Comparison of ENCODE assay signal across 8 cellular contexts in genomic region chr3:46208167-46208704, GRCh38. TPM values are rescaled to one million over a fixed set of nuclear protein-coding genes. Genes with fewer than 3 reads are reported as not detected.
A peak's percentile ranks its signal among the peaks of the same experiment; 100 is the strongest.
DNase-seq lines count a peak whose midpoint lies in the region; ATAC-seq, FAIRE-seq and TF ChIP-seq lines count a peak whose summit lies in the region.

Gene CCR1 (minus strand): TSS chr3:46208313. CDS start chr3:46204313, 4,000 bp downstream.

- H3K4me1 ChIP-seq in HEK293 (ENCODE audit: control insufficient read depth, insufficient read depth, low read length) (no peaks in the 10 kb centered on the region), OCI-LY3 (ENCODE audit: low read length) (peaks cover 28% of the 10 kb centered on the region), GM12878 (ENCODE audit: control insufficient read depth, insufficient read depth, low read length) (peaks cover 33% of the 10 kb centered on the region)

- peak within 1 kb of the TSS; percentile 50 for H3K4me2 ChIP-seq in OCI-LY3 (ENCODE audit: low read length)
- H3K4me2 ChIP-seq in GM12878 (ENCODE audit: control insufficient read depth, insufficient read depth), result peak within 1 kb of the TSS; percentile 75

- TF ChIP-seq EP300 in GM12878 (IDR thresholded peaks at IDR 0.05; ENCODE audit: borderline replicate concordance in 1 of 2, control insufficient read depth in 1 of 2, low read depth in 2 of 2, low read length in 2 of 2), result peak; percentile 65 to 82; a peak in 3 of 4 replicates

- intact Hi-C loops in GM12878 (cut with micrococcal nuclease; ENCODE audit: unreplicated experiment), result loop anchor here (1.0 to 5.0 kb wide), 6 partner anchors 21 to 616 kb away; partner anchors contain the start of gene LIMD1

- no peaks in the 10 kb centered on the region for H3K36me3 ChIP-seq in HEK293 (ENCODE audit: control insufficient read depth in 2 of 2, insufficient read depth in 1 of 2, low read length in 2 of 2)
- no peaks in the 10 kb centered on the region for H3K36me3 ChIP-seq in OCI-LY3 (replicated peaks; ENCODE audit: low read depth, low read length)
- no peaks in the 10 kb centered on the region for H3K36me3 ChIP-seq in GM12878 (ENCODE audit: control insufficient read depth in 2 of 2, insufficient read depth in 2 of 2, low read length in 1 of 2)

- WGBS in GM12878 (ENCODE audit: insufficient coverage, insufficient replicate concordance, low lambda C conversion rate, missing lambda C conversion rate), result 0% methylated on average over 3 of the region's 3 CpGs

- DNase-seq in GM12878 (ENCODE audit: low read depth, low spot score) (peak; percentile 92), kidney tubule cell (ENCODE audit: low spot score) (peak; percentile 51), DMS153 treated with DMSO at 0.1 percent for 48 hours (lab: John Stamatoyannopoulos, UW; ENCODE audit: unreplicated experiment) (no peak), NCI-H2171 (lab: John Stamatoyannopoulos, UW) (no peak)
- DNase-seq in stimulated activated CD8-positive, alpha-beta memory T cell treated with anti-CD3 and anti-CD28 coated beads, Interleukin-2, amount 100 ng/mL, for 48 hours (ENCODE audit: low read depth in 2 of 2), result peak; percentile 44 to 54

- 0 out of 2 replicates have a peak within 1 kb of the TSS, but pooled peaks have one; percentile 11 for H3K9ac ChIP-seq in OCI-LY3 (ENCODE audit: low read length)
- peak within 1 kb of the TSS; percentile 51 for H3K9ac ChIP-seq in GM12878 (ENCODE audit: control insufficient read depth, insufficient read depth, low read length)

- SMC1A ChIA-PET in GM12878 (lab: Charles Lee; ENCODE audit: uncharacterized antibody, unreplicated experiment), result interaction anchor here (0.8 to 7.8 kb wide), 36 partner anchors 9 to 331 kb away, joined by 3 to 342 read pairs (median 5); partner anchors contain the start of gene CCR5

- no peak for TF ChIP-seq CTCF in HEK293 (tag by site-specific recombination; IDR thresholded peaks at IDR 0.05)
- peak; percentile 92 for TF ChIP-seq CTCF in OCI-LY3 (IDR thresholded peaks at IDR 0.05; ENCODE audit: low read depth, low read length)
- peak; percentile 66 to 86 (median 75) for TF ChIP-seq CTCF in GM12878 (IDR thresholded peaks at IDR 0.05 in 2 of 3, conservative IDR thresholded peaks at IDR 0.05 in 1 of 3; ENCODE audit: control insufficient read depth in 2 of 3, extremely low read depth in 1 of 3, insufficient read depth in 1 of 3, low read depth in 3 of 3, low read length in 3 of 3)

- H3K79me2 ChIP-seq in OCI-LY3 (ENCODE audit: low read length) (no peaks in the 10 kb centered on the region), GM12878 (ENCODE audit: control insufficient read depth, insufficient read depth, low read length) (no peaks in the 10 kb centered on the region; the same call in 1 of the 2 replicates)

- no peak for TF ChIP-seq POLR2A in GM12878 (IDR thresholded peaks at IDR 0.05; ENCODE audit: low read depth, low read length)

- ATAC-seq in GM12878, result peak; percentile 86

- H3K27me3 ChIP-seq in OCI-LY3 (ENCODE audit: low read depth, low read length) (peaks cover 24% of the 10 kb centered on the region), GM12878 (replicated peaks in 1 of 2; ENCODE audit: control insufficient read depth in 2 of 2, insufficient read depth in 2 of 2, low read length in 1 of 2) (no peaks in the 10 kb centered on the region)

- peak; percentile 87 for TF ChIP-seq RAD21 in GM12878 (IDR thresholded peaks at IDR 0.05; ENCODE audit: insufficient read depth, low read depth, low read length)

- CTCF ChIA-PET in HEK293 (lab: Yijun Ruan, JAX) (interaction anchor here (0.6 to 2.8 kb wide), 16 partner anchors 8 to 837 kb away, joined by 3 to 24 read pairs (median 4); no protein-coding TSS in a partner anchor), GM12878 (lab: Yijun Ruan, JAX) (interaction anchor here (0.7 to 7.7 kb wide), 25 partner anchors 8 to 355 kb away, joined by 3 to 396 read pairs (median 4); partner anchors contain the start of genes CCR5 and CXCR6)

- in situ Hi-C loops in GM12878 (cut with MboI), result loop anchor here (5.0 kb wide), 1 partner anchor 111 kb away; no protein-coding TSS in a partner anchor

- H3K9me3 ChIP-seq in HEK293 (ENCODE audit: control insufficient read depth, insufficient read depth, low read depth, low read length), result no peaks in the 10 kb centered on the region
- H3K9me3 ChIP-seq in OCI-LY3 (ENCODE audit: insufficient read depth, low read length), result no peaks in the 10 kb centered on the region
- no peaks in the 10 kb centered on the region for H3K9me3 ChIP-seq in GM12878 (replicated peaks; ENCODE audit: control insufficient read depth, insufficient read depth, low read length)

- H3K27ac ChIP-seq in HEK293 (ENCODE audit: extremely low read depth, low read depth, low read length) (no peak within 1 kb of the TSS), OCI-LY3 (ENCODE audit: low read length) (no peak within 1 kb of the TSS), GM12878 (ENCODE audit: control insufficient read depth, insufficient read depth) (peak within 1 kb of the TSS; percentile 51)

- BruUV-seq in GM12878 (replicated peaks; lab: Mats Ljungman, UMichigan), result no TSS peak

- H3K4me3 ChIP-seq in GM08714 (ENCODE audit: low read length) (peak within 1 kb of the TSS; percentile 50; the same call in 1 of the 2 replicates), HEK293 (ENCODE audit: low read depth, low read length) (no peak within 1 kb of the TSS), OCI-LY3 (ENCODE audit: low read length) (peak within 1 kb of the TSS; percentile 17; the same call in 1 of the 2 replicates), GM12878 (peak within 1 kb of the TSS; percentile 28; the same call in 1 of the 2 replicates)

- H2AFZ ChIP-seq in OCI-LY3 (ENCODE audit: low read depth, low read length), result peak within 1 kb of the TSS; percentile 27; the same call in 1 of the 2 replicates
- no peak within 1 kb of the TSS; the same call in 1 of the 2 replicates for H2AFZ ChIP-seq in GM12878 (ENCODE audit: control insufficient read depth, low read depth, low read length)

- peak; percentile 89 for FAIRE-seq in GM12878 (lab: Jason Lieb, UNC)

- RAD21 ChIA-PET in GM12878 (lab: Charles Lee; ENCODE audit: unreplicated experiment), result interaction anchor here (0.7 to 7.7 kb wide), 30 partner anchors 9 to 331 kb away, joined by 3 to 268 read pairs (median 5); partner anchors contain the start of gene CCR5

- H4K20me1 ChIP-seq in OCI-LY3 (ENCODE audit: insufficient read depth, low read length), result no peaks in the 10 kb centered on the region
- H4K20me1 ChIP-seq in GM12878 (ENCODE audit: control insufficient read depth, insufficient read depth), result no peaks in the 10 kb centered on the region

- POLR2A ChIA-PET in HEK293 (lab: Yijun Ruan, JAX) (no interaction called here), GM12878 (lab: Charles Lee) (interaction anchor here (0.7 to 3.9 kb wide), 16 partner anchors 10 to 167 kb away, joined by 3 to 25 read pairs (median 4); no protein-coding TSS in a partner anchor)

TF ChIP-seq in HEK293, 187 proteins besides CTCF, POLR2A, EP300 and RAD21:
- TF ChIP-seq ZFHX2 (tag by site-specific recombination; conservative IDR thresholded peaks at IDR 0.05) (peak; percentile 46), EGR2 (tag by site-specific recombination; IDR thresholded peaks at IDR 0.05; ENCODE audit: low read depth) (peak; percentile 77), ZNF660 (tag by site-specific recombination; IDR thresholded peaks at IDR 0.05) (no peak), KLF16 (tag by site-specific recombination; IDR thresholded peaks at IDR 0.05) (no peak), ZNF654 (tag by site-specific recombination; IDR thresholded peaks at IDR 0.05; ENCODE audit: low read depth) (peak; percentile 15; the same call in 1 of the 2 replicates)
TF ChIP-seq in HEK293: peak in this region for 3.

TF ChIP-seq in GM12878, 131 proteins besides CTCF, POLR2A, EP300 and RAD21 (continues in another document):
- no peak for TF ChIP-seq NR2C1 (IDR thresholded peaks at IDR 0.05)
- no peak for TF ChIP-seq ZSCAN29 (IDR thresholded peaks at IDR 0.05)
- TF ChIP-seq SUPT20H (IDR thresholded peaks at IDR 0.05; ENCODE audit: borderline replicate concordance, control insufficient read depth, low read depth, low read length), result no peak
- no peak for TF ChIP-seq ZNF384 (IDR thresholded peaks at IDR 0.05; ENCODE audit: borderline replicate concordance, low read depth, low read length)

RNA-seq across cellular contexts. Expression of gene CCR1, which starts in this region (rescaled TPM):
- 5.2 and 5.5 TPM in 2 replicates for total RNA-seq in GM12878 (2013; cell fraction: nucleolus; rRNA removed)
- total RNA-seq in GM12878 (2014; rRNA removed) (8.3 and 10.1 TPM in 2 replicates), GM12878 (2014; rRNA removed; fragmentation: Illumina TruSeq; extraction: Trizol) (9.6 TPM in 2 replicates), GM12878 (2021) (6.4 and 7.3 TPM in 2 replicates)
- 4.3 TPM for polyA plus RNA-seq in GM12878 (2011; ENCODE audit: low read depth)
- polyA plus RNA-seq in GM12878 (2011; rRNA removed) (8.8 and 9.5 TPM in 2 replicates), GM12878 (2014; fragmentation: Illumina TruSeq; extraction: Trizol) (11.0 and 13.2 TPM in 2 replicates), GM12878 (2014; fragmentation: Nextera tagmentation; extraction: Ambion mirVana) (1 to 10 TPM; 3.4 to 3.7 TPM), GM12878 (2014; rRNA removed) (6.4 and 8.2 TPM in 2 replicates), GM12878 (2016; fragmentation: Nextera tagmentation; extraction: Ambion mirVana) (1 to 10 TPM; 2.3 to 3.6 TPM)
- polyA plus RNA-seq in GM12878 (2011; cell fraction: cytosol; rRNA removed), result 7.1 and 7.3 TPM in 2 replicates
- polyA plus RNA-seq in GM12878 (2011; cell fraction: nucleus; rRNA removed), result 3.9 TPM in 2 replicates
- 4.4 and 7.3 TPM in 2 replicates for polyA plus RNA-seq in GM12878 (2012)
- 11.1 and 14.2 TPM in 2 replicates for polyA minus RNA-seq in GM12878 (2011; rRNA and poly(A)+ RNA removed)
- polyA minus RNA-seq in GM12878 (2011; cell fraction: cytosol; rRNA and poly(A)+ RNA removed), result 1.9 and 2.8 TPM in 2 replicates
- polyA minus RNA-seq in GM12878 (2011; cell fraction: nucleus; rRNA and poly(A)+ RNA removed), result 5.4 and 8.6 TPM in 2 replicates

Comparison
In these comparisons a context has a peak if more than half of its experiments do, and no peak if none do; other contexts are left out.
1. DNase-seq: peak in GM12878 (single experiment), kidney tubule cell (single experiment) and stimulated activated CD8-positive, alpha-beta memory T cell treated with anti-CD3 and anti-CD28 coated beads, Interleukin-2, amount 100 ng/mL, for 48 hours (2 of 2); none in DMS153 treated with DMSO at 0.1 percent for 48 hours (single experiment) and NCI-H2171 (single experiment).